Comparison of ENCODE assay signal across 18 cellular contexts in genomic region chr22:35406443-35406842, GRCh38.
"Had no signal": no experiment of that assay in that cellular context is flagged by ENCODE, and none has a peak within 500 bp of the region (broad histone marks: within the 10 kb centered on the region; RNA-seq: fewer than 3 reads in every experiment).

No MANE protein-coding gene starts in this region.

- H3K4me1 ChIP-seq: foreskin keratinocyte, parathyroid adenoma, psoas muscle, right lobe of liver, transverse colon had no signal

- H3K79me2 ChIP-seq: parathyroid adenoma had no signal

- H3K9me3 Mint-ChIP-seq: central memory CD8-positive, alpha-beta T cell; mesothelial cell of epicardium; natural killer cell treated with Interleukin-12 subunit alpha and Interleukin-12 subunit beta and Interleukin-15 and Interleukin-18, amount 100 ng/mL, for 72 hours had no signal

- DNase-seq: cortex of kidney; erythroblast; foreskin keratinocyte; left colon; psoas muscle; retina; right lobe of liver; stimulated activated CD4-positive, alpha-beta T cell treated with anti-CD3 and anti-CD28 coated beads, Interleukin-4, amount 100 ng/mL, for 1 hour; stimulated activated naive CD4-positive, alpha-beta T cell; stomach; substantia nigra; transverse colon had no signal

- H3K27ac Mint-ChIP-seq: mesothelial cell of epicardium had no signal

- H3K9me3 ChIP-seq: psoas muscle, right lobe of liver, stomach, thoracic aorta, transverse colon had no signal

- H3K27me3 Mint-ChIP-seq: central memory CD8-positive, alpha-beta T cell; natural killer cell treated with Interleukin-12 subunit alpha and Interleukin-12 subunit beta and Interleukin-15 and Interleukin-18, amount 100 ng/mL, for 72 hours had no signal

- H3K4me3 Mint-ChIP-seq: central memory CD8-positive, alpha-beta T cell; mesothelial cell of epicardium; natural killer cell treated with Interleukin-12 subunit alpha and Interleukin-12 subunit beta and Interleukin-15 and Interleukin-18, amount 100 ng/mL, for 72 hours had no signal

- H2AFZ ChIP-seq: parathyroid adenoma had no signal

- FAIRE-seq: endothelial cell of umbilical vein had no signal

- ATAC-seq: foreskin keratinocyte; left colon; natural killer cell treated with Interleukin-12 subunit alpha and Interleukin-12 subunit beta and Interleukin-15 and Interleukin-18, amount 100 ng/mL, for 72 hours; psoas muscle; right lobe of liver had no signal

- H3K27me3 ChIP-seq: foreskin keratinocyte, right lobe of liver, stomach, transverse colon had no signal

- H3K9ac ChIP-seq: parathyroid adenoma had no signal

- H3K27ac ChIP-seq: foreskin keratinocyte, parathyroid adenoma, psoas muscle, right lobe of liver, stomach, thoracic aorta, transverse colon had no signal

- H3K4me3 ChIP-seq: psoas muscle, right lobe of liver, stomach, thoracic aorta, transverse colon had no signal
